ENCODE assay signal across 19 cellular contexts in the genomic region with DNA sequence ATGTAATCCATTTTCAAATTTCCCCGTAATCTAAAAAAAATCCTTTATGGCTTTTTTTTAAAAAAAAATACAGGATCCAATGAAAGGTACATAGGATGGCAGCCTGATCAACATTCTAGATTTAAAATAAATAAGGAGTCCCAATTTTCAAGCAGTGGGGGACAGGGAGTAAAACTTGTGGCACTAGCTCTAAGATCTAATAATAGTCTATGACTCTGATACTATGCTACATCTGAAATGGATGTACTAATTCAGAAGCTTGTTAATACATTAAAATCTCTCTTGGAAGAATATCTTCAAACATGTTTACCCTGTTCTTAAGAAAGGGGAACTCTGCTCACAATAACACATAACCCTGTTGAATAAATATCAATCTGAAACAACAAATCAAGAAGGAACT. TPM values are rescaled to one million over a fixed set of nuclear protein-coding genes. Genes with fewer than 3 reads are reported as not detected.
DNase-seq lines count a peak whose midpoint lies in the region; ATAC-seq and TF ChIP-seq lines count a peak whose summit lies in the region.
"Had no signal": no experiment of that assay in that cellular context is flagged by ENCODE, and none has a peak within 500 bp of the region (broad histone marks: within the 10 kb centered on the region; RNA-seq: fewer than 3 reads in every experiment).

No MANE protein-coding gene starts in this region.

- TF ChIP-seq CTCF in DOHH2 (IDR thresholded peaks at IDR 0.05; ENCODE audit: low read depth, low read length, poor library complexity, severe bottlenecking) (no peak), GM10266 (IDR thresholded peaks at IDR 0.05; ENCODE audit: control insufficient read depth, insufficient read depth, low read depth, missing control alignments) (no peak)
- no peak for TF ChIP-seq CTCF in activated CD8-positive, alpha-beta T cell treated with anti-CD3 and anti-CD28 coated beads for 36 hours (IDR thresholded peaks at IDR 0.05)

- no peaks in the 10 kb centered on the region for H3K9me3 Mint-ChIP-seq in activated CD4-positive, alpha-beta T cell treated with anti-CD3 and anti-CD28 coated beads, Interleukin-2, amount 10 ng/mL, durations not matched to agents 24 days and 14 days
- H3K9me3 Mint-ChIP-seq in activated CD8-positive, alpha-beta T cell treated with anti-CD3 and anti-CD28 coated beads for 36 hours, result no peaks in the 10 kb centered on the region
- H3K9me3 Mint-ChIP-seq in naive thymus-derived CD4-positive, alpha-beta T cell, result no peaks in the 10 kb centered on the region
- H3K9me3 Mint-ChIP-seq: neural crest cell had no signal

- no peaks in the 10 kb centered on the region for H3K27me3 ChIP-seq in DOHH2 (ENCODE audit: control insufficient read depth, low read length)
- no peaks in the 10 kb centered on the region for H3K27me3 ChIP-seq in naive thymus-derived CD4-positive, alpha-beta T cell (ENCODE audit: control insufficient read depth in 2 of 2, insufficient read depth in 2 of 2, low read length in 2 of 2)
- H3K27me3 ChIP-seq: heart left ventricle, uterus had no signal

- CTCF ChIA-PET in activated CD8-positive, alpha-beta T cell treated with anti-CD3 and anti-CD28 coated beads for 36 hours (lab: Charles Lee), result interaction anchor here (1.1 to 1.4 kb wide), 3 partner anchors 39 to 93 kb away, joined by 3 to 8 read pairs (median 4); no protein-coding TSS in a partner anchor
- CTCF ChIA-PET in naive thymus-derived CD4-positive, alpha-beta T cell (lab: Charles Lee), result interaction anchor here (0.9 to 1.4 kb wide), 3 partner anchors 10 to 93 kb away, joined by 4 to 6 read pairs (median 4); no protein-coding TSS in a partner anchor

- H3F3A ChIP-seq in DOHH2 (ENCODE audit: control insufficient read depth, insufficient read depth), result peaks cover 27% of the 10 kb centered on the region

- POLR2A ChIA-PET in activated CD8-positive, alpha-beta T cell treated with anti-CD3 and anti-CD28 coated beads for 36 hours (lab: Charles Lee), result no interaction called here
- POLR2A ChIA-PET in naive thymus-derived CD4-positive, alpha-beta T cell (lab: Charles Lee), result no interaction called here

- no peaks in the 10 kb centered on the region for H3K9me2 ChIP-seq in DOHH2 (replicated peaks; ENCODE audit: control insufficient read depth, low read length)

- peaks cover 85% of the 10 kb centered on the region for H3K4me1 ChIP-seq in DOHH2 (ENCODE audit: control insufficient read depth, low read length)
- H3K4me1 ChIP-seq in naive thymus-derived CD4-positive, alpha-beta T cell (ENCODE audit: control insufficient read depth in 2 of 2, insufficient read depth in 2 of 2, low read length in 2 of 2), result peaks cover 35% of the 10 kb centered on the region in 2 donors
- H3K4me1 ChIP-seq: uterus had no signal

- no peak for ATAC-seq in activated CD8-positive, alpha-beta T cell treated with anti-CD3 and anti-CD28 coated beads for 36 hours
- ATAC-seq in naive thymus-derived CD4-positive, alpha-beta T cell, result no peak

- H3K9me3 ChIP-seq in DOHH2 (ENCODE audit: control insufficient read depth, insufficient read depth, low read length), result no peaks in the 10 kb centered on the region
- H3K9me3 ChIP-seq in naive thymus-derived CD4-positive, alpha-beta T cell (ENCODE audit: control insufficient read depth in 2 of 3, low read length in 3 of 3), result no peaks in the 10 kb centered on the region
- H3K9me3 ChIP-seq: heart left ventricle, uterus had no signal

- peaks cover 50% of the 10 kb centered on the region for H3K4me1 Mint-ChIP-seq in activated CD4-positive, alpha-beta T cell treated with anti-CD3 and anti-CD28 coated beads, Interleukin-2, amount 10 ng/mL, durations not matched to agents 24 days and 14 days
- peaks cover 51% of the 10 kb centered on the region for H3K4me1 Mint-ChIP-seq in activated CD8-positive, alpha-beta T cell treated with anti-CD3 and anti-CD28 coated beads for 36 hours (ENCODE audit: low read depth)
- H3K4me1 Mint-ChIP-seq in naive thymus-derived CD4-positive, alpha-beta T cell, result peaks cover 37 to 59% (median 52%) of the 10 kb centered on the region in 7 donors
- H3K4me1 Mint-ChIP-seq: neural crest cell had no signal

- H3K27me3 Mint-ChIP-seq in activated CD4-positive, alpha-beta T cell treated with anti-CD3 and anti-CD28 coated beads, Interleukin-2, amount 10 ng/mL, durations not matched to agents 24 days and 14 days, result no peaks in the 10 kb centered on the region
- H3K27me3 Mint-ChIP-seq in activated CD8-positive, alpha-beta T cell treated with anti-CD3 and anti-CD28 coated beads for 36 hours, result no peaks in the 10 kb centered on the region
- H3K27me3 Mint-ChIP-seq in naive thymus-derived CD4-positive, alpha-beta T cell, result no peaks in the 10 kb centered on the region

- H3K27ac Mint-ChIP-seq in activated CD4-positive, alpha-beta T cell treated with anti-CD3 and anti-CD28 coated beads, Interleukin-2, amount 10 ng/mL, durations not matched to agents 24 days and 14 days, result peak overlapping the region; percentile 52
- H3K27ac Mint-ChIP-seq in activated CD8-positive, alpha-beta T cell treated with anti-CD3 and anti-CD28 coated beads for 36 hours, result peak overlapping the region; percentile 70
- H3K27ac Mint-ChIP-seq in naive thymus-derived CD4-positive, alpha-beta T cell, result peak overlapping the region in 7 of 9 donors; percentile 1 to 85 (median 58)

- H3K36me3 Mint-ChIP-seq in activated CD4-positive, alpha-beta T cell treated with anti-CD3 and anti-CD28 coated beads, Interleukin-2, amount 10 ng/mL, durations not matched to agents 24 days and 14 days (ENCODE audit: low read depth), result peaks cover 11% of the 10 kb centered on the region
- H3K36me3 Mint-ChIP-seq in activated CD8-positive, alpha-beta T cell treated with anti-CD3 and anti-CD28 coated beads for 36 hours (ENCODE audit: low read depth), result peaks cover 3% of the 10 kb centered on the region
- peaks cover 0 to 6% (median 0%) of the 10 kb centered on the region in 5 donors for H3K36me3 Mint-ChIP-seq in naive thymus-derived CD4-positive, alpha-beta T cell

- H3K4me3 Mint-ChIP-seq in activated CD4-positive, alpha-beta T cell treated with anti-CD3 and anti-CD28 coated beads, Interleukin-2, amount 10 ng/mL, durations not matched to agents 24 days and 14 days, result peak overlapping the region; percentile 54
- peak overlapping the region; percentile 26 for H3K4me3 Mint-ChIP-seq in activated CD8-positive, alpha-beta T cell treated with anti-CD3 and anti-CD28 coated beads for 36 hours
- peak overlapping the region in 3 of 10 donors; percentile 11 to 58 (median 54) for H3K4me3 Mint-ChIP-seq in naive thymus-derived CD4-positive, alpha-beta T cell
- H3K4me3 Mint-ChIP-seq: neural crest cell had no signal

- H3K36me3 ChIP-seq in DOHH2 (ENCODE audit: control insufficient read depth, low read length), result peaks cover 20% of the 10 kb centered on the region
- H3K36me3 ChIP-seq in naive thymus-derived CD4-positive, alpha-beta T cell (ENCODE audit: control insufficient read depth in 2 of 3, insufficient read depth in 3 of 3, low read length in 3 of 3), result no peaks in the 10 kb centered on the region
- H3K36me3 ChIP-seq: heart left ventricle, uterus had no signal

- no peaks in the 10 kb centered on the region for H4K20me1 ChIP-seq in DOHH2 (ENCODE audit: control insufficient read depth, insufficient read depth, low read depth, low read length)

- no peak for DNase-seq in activated CD4-positive, alpha-beta T cell treated with anti-CD3 and anti-CD28 coated beads, Interleukin-2, amount 10 ng/mL, durations not matched to agents 24 days and 14 days
- no peak for DNase-seq in activated CD4-positive, alpha-beta T cell treated with anti-CD3 and anti-CD28 coated beads, Interleukin-2, amount 50 U/mL, for 4 hours
- DNase-seq in activated CD8-positive, alpha-beta T cell treated with anti-CD3 and anti-CD28 coated beads for 36 hours, result no peak
- DNase-seq in naive thymus-derived CD4-positive, alpha-beta T cell, result no peak
- DNase-seq in NCI-H128 (lab: John Stamatoyannopoulos, UW; ENCODE audit: unreplicated experiment), result no peak
- DNase-seq in GM10266 (ENCODE audit: extremely low spot score), result no peak
- no peak for DNase-seq in DMS79 (lab: John Stamatoyannopoulos, UW)
- DNase-seq: activated T-cell treated with anti-CD3 and anti-CD28 coated beads, Interleukin-2, amount 50 U/mL, for 1 hour; amygdala; central memory CD4-positive, alpha-beta T cell; heart left ventricle; islet precursor cell; mesenchymal stem cell; NCI-H146; NCI-H345; stimulated activated CD4-positive, alpha-beta T cell treated with anti-CD3 and anti-CD28 coated beads, Interleukin-15, amount 100 ng/mL, for 24 hours; uterus had no signal

- H3K4me3 ChIP-seq in DOHH2 (ENCODE audit: low read length), result peak overlapping the region; percentile 48
- H3K4me3 ChIP-seq in naive thymus-derived CD4-positive, alpha-beta T cell (ENCODE audit: low read length), result no peak overlapping the region
- H3K4me3 ChIP-seq: heart left ventricle, uterus had no signal

- H3K27ac ChIP-seq in DOHH2 (ENCODE audit: low read depth, low read length), result peak overlapping the region; percentile 59
- no peak overlapping the region for H3K27ac ChIP-seq in naive thymus-derived CD4-positive, alpha-beta T cell (ENCODE audit: low read depth, low read length)
- H3K27ac ChIP-seq: uterus had no signal

- H3K4me2 ChIP-seq in DOHH2 (ENCODE audit: low read length), result peak overlapping the region; percentile 69

- intact Hi-C loops in activated CD4-positive, alpha-beta T cell treated with anti-CD3 and anti-CD28 coated beads, Interleukin-2, amount 10 ng/mL, durations not matched to agents 24 days and 14 days (cut with micrococcal nuclease), result loop anchor here (5.0 kb wide), 1 partner anchor 45 kb away; no protein-coding TSS in a partner anchor
- intact Hi-C loops in activated CD8-positive, alpha-beta T cell treated with anti-CD3 and anti-CD28 coated beads for 36 hours (cut with micrococcal nuclease), result no loop called here
- intact Hi-C loops in naive thymus-derived CD4-positive, alpha-beta T cell (cut with micrococcal nuclease), result loop anchor here in 1 of 2 donors (5.0 kb wide), 2 partner anchors 40 to 75 kb away; no protein-coding TSS in a partner anchor

- H3K79me2 ChIP-seq in DOHH2 (ENCODE audit: control insufficient read depth, low read length), result peaks cover 96% of the 10 kb centered on the region

RNA-seq across cellular contexts. Expression of a gene that starts 8.5 kb away (rescaled TPM):
- 18.8 and 19.7 TPM in 2 replicates for total RNA-seq in activated CD4-positive, alpha-beta T cell treated with anti-CD3 and anti-CD28 coated beads, Interleukin-2, amount 10 ng/mL, durations not matched to agents 24 days and 14 days
- total RNA-seq in activated CD8-positive, alpha-beta T cell treated with anti-CD3 and anti-CD28 coated beads for 36 hours, result 1 to 10 TPM; 8.1 to 9.0 TPM
- total RNA-seq in naive thymus-derived CD4-positive, alpha-beta T cell, result 10 to 100 TPM in 4 of 5 experiments, 1 to 10 TPM in 1; 9.9 to 15.8 (median 14.9) TPM
- polyA plus RNA-seq in naive thymus-derived CD4-positive, alpha-beta T cell, result 10 to 100 TPM; 17.3 to 21.9 TPM
